Comparison of ENCODE assay signal across 9 cellular contexts in the genomic region with DNA sequence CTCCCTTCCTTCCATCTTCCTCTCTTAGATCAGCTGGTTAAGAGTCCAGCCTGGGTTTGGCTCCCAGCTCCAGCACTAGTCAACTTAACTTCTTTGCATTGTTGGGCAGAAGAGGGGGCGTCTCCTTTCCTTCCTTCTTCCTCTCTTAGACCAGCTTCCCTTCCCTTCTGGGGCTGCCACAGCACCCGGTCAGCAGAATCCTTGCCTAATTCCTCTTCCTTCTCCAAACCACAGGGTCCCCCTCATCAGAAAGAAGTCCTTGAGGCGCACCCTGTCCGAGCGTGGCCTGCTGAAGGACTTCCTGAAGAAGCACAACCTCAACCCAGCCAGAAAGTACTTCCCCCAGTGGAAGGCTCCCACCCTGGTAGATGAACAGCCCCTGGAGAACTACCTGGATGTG. TPM values are rescaled to one million over a fixed set of nuclear protein-coding genes. Genes with fewer than 3 reads are reported as not detected.
"Had no signal": no experiment of that assay in that cellular context is flagged by ENCODE, and none has a peak within 500 bp of the region (broad histone marks: within the 10 kb centered on the region; RNA-seq: fewer than 3 reads in every experiment).

No MANE protein-coding gene starts in this region.

RNA-seq across cellular contexts. Expression of gene PGA3, which starts 0.6 kb away (rescaled TPM):
- total RNA-seq: HepG2, HT1080, NCI-H460, PC-9, Peyer's patch, RPMI7951, SK-MEL-5 had no signal
- polyA plus RNA-seq: HepG2, IMR-90, SK-N-SH had no signal

RNA-seq across cellular contexts. Expression of gene PGA4, which starts 18.3 kb away (rescaled TPM):
- total RNA-seq: HepG2, HT1080, IMR-90, NCI-H460, PC-9, Peyer's patch, RPMI7951, SK-MEL-5 had no signal
- polyA plus RNA-seq: HepG2, IMR-90, SK-N-SH had no signal

RNA-seq across cellular contexts. Expression of gene PGA5, which starts 37.1 kb away (rescaled TPM):
- total RNA-seq: HepG2, HT1080, IMR-90, NCI-H460, PC-9, Peyer's patch, RPMI7951, SK-MEL-5 had no signal
- polyA plus RNA-seq: HepG2, IMR-90, SK-N-SH had no signal
